1 cellular context compared by ENCODE assay signal in the genomic region with DNA sequence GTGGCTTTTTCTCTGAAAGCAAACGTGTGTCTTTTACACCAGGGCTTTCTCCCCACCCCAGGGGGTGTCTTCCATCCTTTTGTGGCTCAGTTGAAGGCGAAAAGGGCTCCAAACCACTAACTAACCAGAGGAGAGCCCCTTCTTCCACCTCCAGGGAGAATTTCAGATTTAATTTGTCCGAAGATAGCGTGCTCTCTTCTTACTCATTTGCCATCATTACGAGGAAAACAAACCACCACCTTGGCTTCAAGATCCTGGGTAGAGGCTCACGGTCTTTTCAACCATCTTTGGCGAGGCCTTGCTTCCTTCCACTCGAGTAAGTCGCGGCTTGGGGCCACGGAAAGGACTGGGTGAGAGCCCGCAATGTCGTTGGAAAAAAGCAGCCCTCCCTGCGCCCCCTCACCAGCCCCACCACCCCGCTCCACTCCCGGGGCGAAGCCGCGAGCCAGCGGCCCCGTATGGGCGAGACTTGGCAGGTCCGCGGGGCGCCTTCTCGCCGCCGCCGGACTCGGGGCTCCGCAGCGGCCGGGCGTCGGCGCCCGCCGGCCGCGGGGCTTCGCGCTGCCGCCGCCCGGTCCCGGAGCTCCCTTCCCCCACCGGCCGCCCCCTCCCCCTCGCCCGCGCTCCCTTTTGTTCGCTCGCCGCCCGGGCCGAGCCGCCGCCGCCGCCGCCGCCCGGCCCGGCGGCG.
TF ChIP-seq lines count a peak whose summit lies in the region.

No MANE protein-coding gene starts in this region.

TF ChIP-seq in GM12878, 131 proteins besides CTCF, POLR2A, EP300 and RAD21 (continued from another document):
- TF ChIP-seq RBBP5 (conservative IDR thresholded peaks at IDR 0.05) (no peak), MTA3 (IDR thresholded peaks at IDR 0.05; ENCODE audit: borderline replicate concordance, low read length) (no peak), HCFC1 (IDR thresholded peaks at IDR 0.05; ENCODE audit: low read length) (no peak), GABPA (IDR thresholded peaks at IDR 0.05; ENCODE audit: low read depth) (no peak), STAT3 (IDR thresholded peaks at IDR 0.05; ENCODE audit: low read depth, low read length) (no peak), POLR2AphosphoS2 (IDR thresholded peaks at IDR 0.05; ENCODE audit: low read depth, low read length) (no peak), TCF12 (IDR thresholded peaks at IDR 0.05; ENCODE audit: low read depth, low read length) (no peak), NBN (IDR thresholded peaks at IDR 0.05) (no peak), PKNOX1 (IDR thresholded peaks at IDR 0.05) (no peak), RFX5 (IDR thresholded peaks at IDR 0.05; ENCODE audit: low read depth, low read length) (no peak), E2F4 (IDR thresholded peaks at IDR 0.05; ENCODE audit: low read depth, low read length) (no peak), CBX5 (IDR thresholded peaks at IDR 0.05; ENCODE audit: low read depth) (no peak), NRF1 (conservative IDR thresholded peaks at IDR 0.05; ENCODE audit: low read depth, low read length) (no peak), HSF1 (IDR thresholded peaks at IDR 0.05; ENCODE audit: low read depth, low read length) (no peak), ESRRA (IDR thresholded peaks at IDR 0.05; ENCODE audit: low read length) (no peak), ZBTB11 (CRISPR knock-in tag; IDR thresholded peaks at IDR 0.05) (no peak), USF2 (IDR thresholded peaks at IDR 0.05; ENCODE audit: borderline replicate concordance, low read depth, low read length) (no peak), PAX8 (IDR thresholded peaks at IDR 0.05) (no peak)
- TF ChIP-seq, protein P1, sequence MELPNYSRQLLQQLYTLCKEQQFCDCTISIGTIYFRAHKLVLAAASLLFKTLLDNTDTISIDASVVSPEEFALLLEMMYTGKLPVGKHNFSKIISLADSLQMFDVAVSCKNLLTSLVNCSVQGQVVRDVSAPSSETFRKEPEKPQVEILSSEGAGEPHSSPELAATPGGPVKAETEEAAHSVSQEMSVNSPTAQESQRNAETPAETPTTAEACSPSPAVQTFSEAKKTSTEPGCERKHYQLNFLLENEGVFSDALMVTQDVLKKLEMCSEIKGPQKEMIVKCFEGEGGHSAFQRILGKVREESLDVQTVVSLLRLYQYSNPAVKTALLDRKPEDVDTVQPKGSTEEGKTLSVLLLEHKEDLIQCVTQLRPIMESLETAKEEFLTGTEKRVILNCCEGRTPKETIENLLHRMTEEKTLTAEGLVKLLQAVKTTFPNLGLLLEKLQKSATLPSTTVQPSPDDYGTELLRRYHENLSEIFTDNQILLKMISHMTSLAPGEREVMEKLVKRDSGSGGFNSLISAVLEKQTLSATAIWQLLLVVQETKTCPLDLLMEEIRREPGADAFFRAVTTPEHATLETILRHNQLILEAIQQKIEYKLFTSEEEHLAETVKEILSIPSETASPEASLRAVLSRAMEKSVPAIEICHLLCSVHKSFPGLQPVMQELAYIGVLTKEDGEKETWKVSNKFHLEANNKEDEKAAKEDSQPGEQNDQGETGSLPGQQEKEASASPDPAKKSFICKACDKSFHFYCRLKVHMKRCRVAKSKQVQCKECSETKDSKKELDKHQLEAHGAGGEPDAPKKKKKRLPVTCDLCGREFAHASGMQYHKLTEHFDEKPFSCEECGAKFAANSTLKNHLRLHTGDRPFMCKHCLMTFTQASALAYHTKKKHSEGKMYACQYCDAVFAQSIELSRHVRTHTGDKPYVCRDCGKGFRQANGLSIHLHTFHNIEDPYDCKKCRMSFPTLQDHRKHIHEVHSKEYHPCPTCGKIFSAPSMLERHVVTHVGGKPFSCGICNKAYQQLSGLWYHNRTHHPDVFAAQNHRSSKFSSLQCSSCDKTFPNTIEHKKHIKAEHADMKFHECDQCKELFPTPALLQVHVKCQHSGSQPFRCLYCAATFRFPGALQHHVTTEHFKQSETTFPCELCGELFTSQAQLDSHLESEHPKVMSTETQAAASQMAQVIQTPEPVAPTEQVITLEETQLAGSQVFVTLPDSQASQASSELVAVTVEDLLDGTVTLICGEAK (IDR thresholded peaks at IDR 0.05; ENCODE audit: borderline replicate concordance), result no peak
